ENCODE assay signal across 11 cellular contexts in genomic region chr1:27669876-27670275, GRCh38. TPM values are rescaled to one million over a fixed set of nuclear protein-coding genes. Genes with fewer than 3 reads are reported as not detected.
A peak's percentile ranks its signal among the peaks of the same experiment; 100 is the strongest.
DNase-seq lines count a peak whose midpoint lies in the region; ATAC-seq and TF ChIP-seq lines count a peak whose summit lies in the region.
"Had no signal": no experiment of that assay in that cellular context is flagged by ENCODE, and none has a peak within 500 bp of the region (broad histone marks: within the 10 kb centered on the region; RNA-seq: fewer than 3 reads in every experiment).

No MANE protein-coding gene starts in this region.

- H3K27ac ChIP-seq in ACC112 (ENCODE audit: low read depth, low read length) (peak overlapping the region; percentile 88), DND-41 (ENCODE audit: low read length) (no peak overlapping the region), body of pancreas (no peak overlapping the region), thyroid gland (no peak overlapping the region)
- H3K27ac ChIP-seq: C4-2B, HL-60 had no signal

- H3K79me2 ChIP-seq in ACC112 (ENCODE audit: control insufficient read depth, insufficient read depth, low read length, unreplicated experiment) (peaks cover 51% of the 10 kb centered on the region), DND-41 (ENCODE audit: insufficient read depth, low read length) (peaks cover 25% of the 10 kb centered on the region)

- H2AFZ ChIP-seq in ACC112 (ENCODE audit: low read length, unreplicated experiment) (no peak overlapping the region), DND-41 (ENCODE audit: low read depth, low read length) (no peak overlapping the region)

- DNase-seq in DND-41, result no peak
- DNase-seq in mesenteric fat pad (ENCODE audit: low spot score), result peak; percentile 4
- DNase-seq in stimulated activated CD4-positive, alpha-beta T cell treated with anti-CD3 and anti-CD28 coated beads, Interleukin-1b, Interleukin-23, amount 100 ng/mL, for 48 hours, result no peak
- no peak for DNase-seq in body of pancreas
- no peak for DNase-seq in HK-2 (ENCODE audit: unreplicated experiment)
- DNase-seq in thyroid gland, result no peak

- no peaks in the 10 kb centered on the region for H4K20me1 ChIP-seq in DND-41 (ENCODE audit: insufficient read depth, low read length)

- intact Hi-C loops in body of pancreas (cut with DNase I), result no loop called here
- intact Hi-C loops in thyroid gland (cut with DNase I), result loop anchor here (5.0 to 10.0 kb wide), 3 partner anchors 57 to 278 kb away; partner anchors contain the start of genes FAM76A, GPR3 and PPP1R8

- H3K27me3 ChIP-seq in ACC112 (ENCODE audit: insufficient read depth, low read length) (no peaks in the 10 kb centered on the region), DND-41 (ENCODE audit: insufficient read depth, low read length, poor library complexity) (no peaks in the 10 kb centered on the region), body of pancreas (no peaks in the 10 kb centered on the region), thyroid gland (no peaks in the 10 kb centered on the region)

- peak overlapping the region; percentile 45; the same call in 1 of the 2 replicates for H3K9ac ChIP-seq in DND-41 (ENCODE audit: low read depth, low read length)

- TF ChIP-seq POLR2A in body of pancreas (IDR thresholded peaks at IDR 0.05), result no peak
- no peak for TF ChIP-seq POLR2A in thyroid gland (IDR thresholded peaks at IDR 0.05)

- peaks cover 6% of the 10 kb centered on the region for H3K36me3 Mint-ChIP-seq in activated naive CD8-positive, alpha-beta T cell

- H3K27me3 Mint-ChIP-seq in activated naive CD8-positive, alpha-beta T cell, result no peaks in the 10 kb centered on the region

- H3K4me3 ChIP-seq in ACC112 (ENCODE audit: low read depth, low read length), result peak overlapping the region; percentile 98
- H3K4me3 ChIP-seq in DND-41 (ENCODE audit: low read depth in 1 of 2, low read length in 2 of 2), result no peak overlapping the region
- no peak overlapping the region for H3K4me3 ChIP-seq in body of pancreas
- H3K4me3 ChIP-seq in thyroid gland (replicated peaks in 1 of 3), result no peak overlapping the region

- H3K9me3 ChIP-seq in DND-41 (ENCODE audit: insufficient read depth, low read length, severe bottlenecking), result no peaks in the 10 kb centered on the region
- H3K9me3 ChIP-seq in body of pancreas, result no peaks in the 10 kb centered on the region
- no peaks in the 10 kb centered on the region for H3K9me3 ChIP-seq in thyroid gland

- peaks cover 48% of the 10 kb centered on the region for H3K36me3 ChIP-seq in ACC112 (ENCODE audit: insufficient read depth, low read length)
- peaks cover 15% of the 10 kb centered on the region for H3K36me3 ChIP-seq in DND-41 (ENCODE audit: insufficient read depth, low read length)
- no peaks in the 10 kb centered on the region for H3K36me3 ChIP-seq in body of pancreas (replicated peaks in 1 of 2; ENCODE audit: insufficient read depth in 1 of 2, low read depth in 2 of 2)
- H3K36me3 ChIP-seq in thyroid gland, result no peaks in the 10 kb centered on the region

- peaks cover 45% of the 10 kb centered on the region for H3K4me1 Mint-ChIP-seq in activated naive CD8-positive, alpha-beta T cell (ENCODE audit: low read depth)

- peak overlapping the region; percentile 41 for H3K27ac Mint-ChIP-seq in activated naive CD8-positive, alpha-beta T cell

- H3K4me3 Mint-ChIP-seq in activated naive CD8-positive, alpha-beta T cell, result peak overlapping the region; percentile 92

- 61 to 71% methylated on average over 4 of the region's 4 CpGs for WGBS in body of pancreas, 2 donors
- 78 to 94% methylated on average over 4 of the region's 4 CpGs for WGBS in thyroid gland, 2 donors

- H3K9me3 Mint-ChIP-seq in activated naive CD8-positive, alpha-beta T cell (ENCODE audit: low read depth), result no peaks in the 10 kb centered on the region

- no peak for TF ChIP-seq CTCF in DND-41 (IDR thresholded peaks at IDR 0.05; ENCODE audit: borderline replicate concordance, extremely low read depth, low read length, poor library complexity, severe bottlenecking)
- TF ChIP-seq CTCF in body of pancreas (IDR thresholded peaks at IDR 0.05), result no peak
- no peak for TF ChIP-seq CTCF in thyroid gland (IDR thresholded peaks at IDR 0.05)

- ATAC-seq in DND-41 (ENCODE audit: insufficient read depth, low read depth) (no peak), body of pancreas (no peak)

- peaks cover 49% of the 10 kb centered on the region for H3K4me1 ChIP-seq in ACC112 (ENCODE audit: control insufficient read depth, insufficient read depth, low read length, unreplicated experiment)
- H3K4me1 ChIP-seq in DND-41 (ENCODE audit: insufficient read depth, low read length), result peaks cover 47% of the 10 kb centered on the region
- H3K4me1 ChIP-seq in body of pancreas, result peaks cover 24% of the 10 kb centered on the region
- peaks cover 16 to 31% of the 10 kb centered on the region in 2 donors for H3K4me1 ChIP-seq in thyroid gland

- H3K4me2 ChIP-seq in DND-41 (ENCODE audit: insufficient read depth, low read length), result peak overlapping the region; percentile 70

RNA-seq across cellular contexts. Expression of gene IFI6, which starts 2.1 kb away (rescaled TPM):
- total RNA-seq in mesenteric fat pad (126 TPM), body of pancreas (10 to 100 TPM; 54.0 to 58.0 TPM), thyroid gland (100 to 1,000 TPM; 120 to 174 (median 150) TPM)

RNA-seq across cellular contexts. Expression of gene FGR, which starts 34.9 kb away (rescaled TPM):
- total RNA-seq in mesenteric fat pad, result 49.7 TPM
- total RNA-seq in body of pancreas, result 1 to 10 TPM; 3.0 to 5.4 TPM
- total RNA-seq in thyroid gland, result 1 to 10 TPM; 4.6 to 7.1 (median 6.4) TPM
- total RNA-seq: RPMI7951 had no signal

RNA-seq across cellular contexts. Expression of gene FAM76A, which starts 55.9 kb away (rescaled TPM):
- 15.3 TPM for total RNA-seq in mesenteric fat pad
- 1 to 10 TPM; 5.4 to 7.6 TPM for total RNA-seq in body of pancreas
- 10 to 100 TPM; 23.7 to 32.6 (median 30.7) TPM for total RNA-seq in thyroid gland
